18 cellular contexts compared by ENCODE assay signal in genomic region chr6:20582586-20583446, GRCh38. TPM values are rescaled to one million over a fixed set of nuclear protein-coding genes. Genes with fewer than 3 reads are reported as not detected.
A peak's percentile ranks its signal among the peaks of the same experiment; 100 is the strongest.
DNase-seq lines count a peak whose midpoint lies in the region; ATAC-seq, FAIRE-seq and TF ChIP-seq lines count a peak whose summit lies in the region.
"Had no signal": no experiment of that assay in that cellular context is flagged by ENCODE, and none has a peak within 500 bp of the region (broad histone marks: within the 10 kb centered on the region; RNA-seq: fewer than 3 reads in every experiment).

No MANE protein-coding gene starts in this region.

- H3K4me3 ChIP-seq in kidney (ENCODE audit: low read length in 2 of 2) = no peak overlapping the region
- H3K4me3 ChIP-seq: dorsolateral prefrontal cortex, stomach had no signal

- H3K4me3 Mint-ChIP-seq in activated T-cell treated with anti-CD3 and anti-CD28 coated beads, Interleukin-2, amount 50 U/mL, for 4 hours = no peak overlapping the region
- H3K4me3 Mint-ChIP-seq in activated T-helper 1 cell treated with anti-CD3 and anti-CD28 coated beads, Interleukin-12 subunit alpha, Interleukin-12 subunit beta, Interleukin-2, Interleukin-4 antibody, amounts not matched to agents 30 ng/mL and 10 ng/mL and 1 ng/mL, durations not matched to agents 14 hours and 24 hours and 36 hours = no peak overlapping the region
- no peak overlapping the region for H3K4me3 Mint-ChIP-seq in stimulated activated memory B cell treated with anti-CD40 and anti-IgM and Interleukin-4, amounts not matched to agents 10 μg/mL and 1 μg/mL and 100 μg/mL, for 72 hours
- H3K4me3 Mint-ChIP-seq: CD4-positive, alpha-beta T cell; memory B cell had no signal

- H3K36me3 ChIP-seq in kidney (ENCODE audit: control insufficient read depth in 1 of 2, insufficient read depth in 2 of 2, low read length in 2 of 2) = no peaks in the 10 kb centered on the region

- H3K9me3 Mint-ChIP-seq in activated T-cell treated with anti-CD3 and anti-CD28 coated beads, Interleukin-2, amount 50 U/mL, for 4 hours = no peaks in the 10 kb centered on the region
- H3K9me3 Mint-ChIP-seq in activated T-helper 1 cell treated with anti-CD3 and anti-CD28 coated beads, Interleukin-12 subunit alpha, Interleukin-12 subunit beta, Interleukin-2, Interleukin-4 antibody, amounts not matched to agents 30 ng/mL and 10 ng/mL and 1 ng/mL, durations not matched to agents 14 hours and 24 hours and 36 hours = no peaks in the 10 kb centered on the region
- H3K9me3 Mint-ChIP-seq in stimulated activated memory B cell treated with anti-CD40 and anti-IgM and Interleukin-4, amounts not matched to agents 10 μg/mL and 1 μg/mL and 100 μg/mL, for 72 hours = no peaks in the 10 kb centered on the region
- H3K9me3 Mint-ChIP-seq: CD4-positive, alpha-beta T cell; memory B cell had no signal

- no peaks in the 10 kb centered on the region for H3K4me1 ChIP-seq in kidney (ENCODE audit: control insufficient read depth in 1 of 2, insufficient read depth in 1 of 2, low read depth in 1 of 2, low read length in 2 of 2)

- FAIRE-seq in GM12892 (lab: Jason Lieb, UNC) = no peak
- no peak for FAIRE-seq in kidney (lab: Jason Lieb, UNC)
- FAIRE-seq: RCC 7860, TTC549 had no signal

- H3K9me3 ChIP-seq in kidney (ENCODE audit: control insufficient read depth in 1 of 2, low read length in 2 of 2) = no peaks in the 10 kb centered on the region
- H3K9me3 ChIP-seq: stomach had no signal

- peak; percentile 55 to 73 for ATAC-seq in activated T-cell treated with anti-CD3 and anti-CD28 coated beads, Interleukin-2, amount 50 U/mL, for 4 hours
- ATAC-seq in HG03025 (IDR thresholded peaks at IDR 0.05; ENCODE audit: low FRiP score, unreplicated experiment) = peak; percentile 63
- ATAC-seq in stimulated activated memory B cell treated with anti-CD40 and anti-IgM and Interleukin-4, amounts not matched to agents 10 μg/mL and 1 μg/mL and 100 μg/mL, for 72 hours = no peak

- TF ChIP-seq CTCF in kidney (IDR thresholded peaks at IDR 0.05; ENCODE audit: borderline replicate concordance, extremely low read depth, insufficient read depth) = no peak

- no peak overlapping the region for H3K9ac ChIP-seq in kidney (ENCODE audit: low read length in 2 of 2)

- peaks cover 7% of the 10 kb centered on the region for H3K4me1 Mint-ChIP-seq in activated T-cell treated with anti-CD3 and anti-CD28 coated beads, Interleukin-2, amount 50 U/mL, for 4 hours (ENCODE audit: low read depth)
- peaks cover 19% of the 10 kb centered on the region for H3K4me1 Mint-ChIP-seq in activated T-helper 1 cell treated with anti-CD3 and anti-CD28 coated beads, Interleukin-12 subunit alpha, Interleukin-12 subunit beta, Interleukin-2, Interleukin-4 antibody, amounts not matched to agents 30 ng/mL and 10 ng/mL and 1 ng/mL, durations not matched to agents 14 hours and 24 hours and 36 hours (ENCODE audit: low read depth)
- H3K4me1 Mint-ChIP-seq in stimulated activated memory B cell treated with anti-CD40 and anti-IgM and Interleukin-4, amounts not matched to agents 10 μg/mL and 1 μg/mL and 100 μg/mL, for 72 hours = peaks cover 13% of the 10 kb centered on the region

- no peak for TF ChIP-seq POLR2A in GM12892 (IDR thresholded peaks at IDR 0.05; ENCODE audit: low read depth, low read length)

- no peak overlapping the region for H3K27ac ChIP-seq in kidney (ENCODE audit: low read depth in 2 of 2, low read length in 2 of 2)
- H3K27ac ChIP-seq: dorsolateral prefrontal cortex, stomach had no signal

- intact Hi-C loops in activated T-helper 1 cell treated with anti-CD3 and anti-CD28 coated beads, Interleukin-12 subunit alpha, Interleukin-12 subunit beta, Interleukin-2, Interleukin-4 antibody, amounts not matched to agents 30 ng/mL and 10 ng/mL and 1 ng/mL, durations not matched to agents 14 hours and 24 hours and 36 hours (cut with micrococcal nuclease) = loop anchor here (1.0 to 5.0 kb wide), 2 partner anchors 40 to 124 kb away; no protein-coding TSS in a partner anchor
- intact Hi-C loops in kidney (cut with DNase I) = no loop called here

- H3K27ac Mint-ChIP-seq in activated T-helper 1 cell treated with anti-CD3 and anti-CD28 coated beads, Interleukin-12 subunit alpha, Interleukin-12 subunit beta, Interleukin-2, Interleukin-4 antibody, amounts not matched to agents 30 ng/mL and 10 ng/mL and 1 ng/mL, durations not matched to agents 14 hours and 24 hours and 36 hours = peak overlapping the region; percentile 73
- H3K27ac Mint-ChIP-seq in stimulated activated memory B cell treated with anti-CD40 and anti-IgM and Interleukin-4, amounts not matched to agents 10 μg/mL and 1 μg/mL and 100 μg/mL, for 72 hours = peak overlapping the region; percentile 57
- H3K27ac Mint-ChIP-seq: CD4-positive, alpha-beta T cell; memory B cell had no signal

- H3K27me3 Mint-ChIP-seq in activated T-cell treated with anti-CD3 and anti-CD28 coated beads, Interleukin-2, amount 50 U/mL, for 4 hours (ENCODE audit: low read depth) = no peaks in the 10 kb centered on the region
- no peaks in the 10 kb centered on the region for H3K27me3 Mint-ChIP-seq in activated T-helper 1 cell treated with anti-CD3 and anti-CD28 coated beads, Interleukin-12 subunit alpha, Interleukin-12 subunit beta, Interleukin-2, Interleukin-4 antibody, amounts not matched to agents 30 ng/mL and 10 ng/mL and 1 ng/mL, durations not matched to agents 14 hours and 24 hours and 36 hours (ENCODE audit: insufficient read depth)
- no peaks in the 10 kb centered on the region for H3K27me3 Mint-ChIP-seq in stimulated activated memory B cell treated with anti-CD40 and anti-IgM and Interleukin-4, amounts not matched to agents 10 μg/mL and 1 μg/mL and 100 μg/mL, for 72 hours
- H3K27me3 Mint-ChIP-seq: CD4-positive, alpha-beta T cell; memory B cell had no signal

- DNase-seq in activated T-cell treated with anti-CD3 and anti-CD28 coated beads, Interleukin-2, amount 50 U/mL, for 4 hours = no peak
- DNase-seq in activated T-cell treated with anti-CD3 and anti-CD28 coated beads for 4 hours = no peak
- no peak for DNase-seq in activated T-helper 1 cell treated with anti-CD3 and anti-CD28 coated beads, Interleukin-12 subunit alpha, Interleukin-12 subunit beta, Interleukin-2, Interleukin-4 antibody, amounts not matched to agents 30 ng/mL and 10 ng/mL and 1 ng/mL, durations not matched to agents 14 hours and 24 hours and 36 hours (ENCODE audit: low spot score)
- DNase-seq in DMS79 (lab: John Stamatoyannopoulos, UW) = no peak
- DNase-seq in GM12892 (ENCODE audit: insufficient read length) = no peak
- no peak for DNase-seq in kidney
- DNase-seq: activated CD4-positive, alpha-beta T cell treated with anti-CD3 and anti-CD28 coated beads, Interleukin-2, amount 50 U/mL, for 1 hour; CD4-positive, alpha-beta T cell; dorsolateral prefrontal cortex; glutamatergic neuron; Kasumi-1; stimulated activated CD4-positive, alpha-beta T cell treated with anti-CD3 and anti-CD28 coated beads, Interleukin-12 subunit alpha, Interleukin-12 subunit beta, amount 100 ng/mL, for 4 hours; stomach had no signal

- peaks cover 29% of the 10 kb centered on the region for H3K36me3 Mint-ChIP-seq in activated T-cell treated with anti-CD3 and anti-CD28 coated beads, Interleukin-2, amount 50 U/mL, for 4 hours (ENCODE audit: insufficient read depth)
- H3K36me3 Mint-ChIP-seq in activated T-helper 1 cell treated with anti-CD3 and anti-CD28 coated beads, Interleukin-12 subunit alpha, Interleukin-12 subunit beta, Interleukin-2, Interleukin-4 antibody, amounts not matched to agents 30 ng/mL and 10 ng/mL and 1 ng/mL, durations not matched to agents 14 hours and 24 hours and 36 hours (ENCODE audit: low read depth) = peaks cover 23% of the 10 kb centered on the region
- H3K36me3 Mint-ChIP-seq in stimulated activated memory B cell treated with anti-CD40 and anti-IgM and Interleukin-4, amounts not matched to agents 10 μg/mL and 1 μg/mL and 100 μg/mL, for 72 hours = peaks cover 47% of the 10 kb centered on the region

RNA-seq across cellular contexts. Expression of gene CDKAL1, which starts 48.6 kb away (rescaled TPM):
- total RNA-seq in activated T-cell treated with anti-CD3 and anti-CD28 coated beads, Interleukin-2, amount 50 U/mL, for 4 hours = 10 to 100 TPM; 23.2 to 26.0 (median 23.6) TPM
- total RNA-seq in activated T-helper 1 cell treated with anti-CD3 and anti-CD28 coated beads, Interleukin-12 subunit alpha, Interleukin-12 subunit beta, Interleukin-2, Interleukin-4 antibody, amounts not matched to agents 30 ng/mL and 10 ng/mL and 1 ng/mL, durations not matched to agents 14 hours and 24 hours and 36 hours = 32.2 and 32.6 TPM in 2 replicates
- 14.1 TPM for polyA plus RNA-seq in GM12892 (2012; ENCODE audit: missing spikeins)
- 20.2 TPM for total RNA-seq in kidney
- 4.6 TPM for polyA plus RNA-seq in kidney (ENCODE audit: insufficient read depth, low read depth, low replicate concordance)
